Comparison of ENCODE assay signal across 18 cellular contexts in the genomic region with DNA sequence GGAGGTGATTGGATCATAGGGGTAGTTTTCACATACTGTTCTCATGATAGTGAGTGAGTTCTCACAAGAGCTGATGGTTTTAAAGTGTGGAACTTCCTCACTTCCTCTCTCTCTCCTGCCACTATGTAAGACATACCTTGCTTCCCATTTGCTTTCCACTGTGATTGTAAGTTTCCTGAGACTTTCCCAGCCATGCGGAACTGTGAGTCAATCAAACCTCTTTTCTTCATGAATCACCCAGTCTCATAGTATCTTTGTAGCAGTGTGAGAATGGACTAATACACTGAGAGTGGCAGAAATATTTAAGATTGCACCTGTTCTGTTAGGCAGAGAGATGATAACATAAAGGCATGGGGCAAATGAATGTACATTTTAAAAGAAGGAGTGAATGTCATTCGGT.
"Had no signal": no experiment of that assay in that cellular context is flagged by ENCODE, and none has a peak within 500 bp of the region (broad histone marks: within the 10 kb centered on the region; RNA-seq: fewer than 3 reads in every experiment).

No MANE protein-coding gene starts in this region.

- H3K4me3 ChIP-seq: mucosa of descending colon, pancreas, tibial artery, vagina had no signal

- H3K27me3 ChIP-seq: foreskin keratinocyte, tibial artery, vagina had no signal

- H3K9me3 ChIP-seq: mucosa of descending colon, pancreas, tibial artery, vagina had no signal

- H3K27ac ChIP-seq: foreskin keratinocyte, pancreas, tibial artery, vagina had no signal

- H3K36me3 ChIP-seq: pancreas, tibial artery, vagina had no signal

- DNase-seq: activated CD4-positive, alpha-beta memory T cell treated with anti-CD3 and anti-CD28 coated beads, Interleukin-2, amount 10 ng/mL, durations not matched to agents 7 days and 5 days; activated CD4-positive, alpha-beta T cell treated with anti-CD3 and anti-CD28 coated beads for 4 hours; activated effector memory CD4-positive, alpha-beta T cell treated with Interleukin-2 at 50 U/mL for 16 hours; activated naive CD4-positive, alpha-beta T cell treated with anti-CD3 and anti-CD28 coated beads, Interleukin-2, amount 50 U/mL, for 16 hours; activated T-cell treated with anti-CD3 and anti-CD28 coated beads, Interleukin-2, amount 50 U/mL, for 24 hours; cortex of kidney; effector CD4-positive, alpha-beta T cell; immature natural killer cell; mucosa of descending colon; naive thymus-derived CD8-positive, alpha-beta T cell; stimulated activated CD4-positive, alpha-beta T cell treated with anti-CD3 and anti-CD28 coated beads, Interleukin-2, amount 100 ng/mL, for 48 hours; stimulated activated naive B cell treated with anti-CD40 and anti-IgM and Interleukin-4, amounts not matched to agents 10 μg/mL and 1 μg/mL and 100 μg/mL, for 72 hours; tibial artery had no signal

- ATAC-seq: foreskin keratinocyte; left lobe of liver; mucosa of descending colon; naive thymus-derived CD8-positive, alpha-beta T cell; stimulated activated naive B cell treated with anti-CD40 and anti-IgM and Interleukin-4, amounts not matched to agents 10 μg/mL and 1 μg/mL and 100 μg/mL, for 72 hours; WTC11 had no signal

- H3K4me1 ChIP-seq: foreskin keratinocyte, tibial artery, vagina had no signal
